ENCODE assay signal across 1 cellular context in the genomic region with DNA sequence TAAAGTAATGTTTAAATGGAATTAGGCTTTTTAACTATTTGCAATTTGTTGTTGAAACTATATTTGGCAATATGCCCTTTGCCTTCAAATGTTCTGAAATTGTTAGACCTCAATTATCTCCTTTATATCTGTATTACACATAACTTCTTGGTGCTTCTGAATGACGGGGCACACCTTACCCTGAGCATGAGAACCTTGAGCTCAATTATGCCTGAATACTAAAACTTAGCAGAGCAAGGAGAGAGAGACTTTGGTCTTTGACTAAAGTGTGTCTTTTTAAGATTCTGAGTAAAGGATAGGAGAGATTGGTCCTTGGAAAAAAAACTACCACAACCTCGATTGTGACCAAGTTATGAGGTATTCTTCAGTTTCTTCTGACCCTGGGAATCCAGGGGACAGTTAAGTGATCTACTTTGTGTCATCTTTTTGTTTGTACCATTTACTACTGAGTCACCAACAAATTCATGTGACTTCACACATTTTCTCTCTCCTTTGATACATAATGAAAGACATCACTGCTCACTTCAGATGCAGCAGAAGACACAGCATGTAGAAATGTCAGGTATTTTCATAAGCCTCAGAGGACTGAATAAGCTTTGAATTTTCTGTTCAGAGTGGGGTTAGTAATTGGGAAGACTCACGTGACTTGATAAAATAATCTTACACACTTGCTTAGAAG.
TF ChIP-seq lines count a peak whose summit lies in the region.

No MANE protein-coding gene starts in this region.

TF ChIP-seq in K562, 482 proteins besides CTCF, POLR2A, EP300 and RAD21:
- TF ChIP-seq, protein P1, sequence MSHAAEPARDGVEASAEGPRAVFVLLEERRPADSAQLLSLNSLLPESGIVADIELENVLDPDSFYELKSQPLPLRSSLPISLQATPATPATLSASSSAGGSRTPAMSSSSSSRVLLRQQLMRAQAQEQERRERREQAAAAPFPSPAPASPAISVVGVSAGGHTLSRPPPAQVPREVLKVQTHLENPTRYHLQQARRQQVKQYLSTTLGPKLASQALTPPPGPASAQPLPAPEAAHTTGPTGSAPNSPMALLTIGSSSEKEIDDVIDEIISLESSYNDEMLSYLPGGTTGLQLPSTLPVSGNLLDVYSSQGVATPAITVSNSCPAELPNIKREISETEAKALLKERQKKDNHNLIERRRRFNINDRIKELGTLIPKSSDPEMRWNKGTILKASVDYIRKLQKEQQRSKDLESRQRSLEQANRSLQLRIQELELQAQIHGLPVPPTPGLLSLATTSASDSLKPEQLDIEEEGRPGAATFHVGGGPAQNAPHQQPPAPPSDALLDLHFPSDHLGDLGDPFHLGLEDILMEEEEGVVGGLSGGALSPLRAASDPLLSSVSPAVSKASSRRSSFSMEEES (CRISPR knock-in tag; IDR thresholded peaks at IDR 0.05) = peak; percentile 9; the same call in 1 of the 2 replicates
- TF ChIP-seq HEY1 (CRISPR knock-in tag; IDR thresholded peaks at IDR 0.05; ENCODE audit: borderline replicate concordance) = no peak
